Comparison of ENCODE assay signal across 19 cellular contexts in the genomic region with DNA sequence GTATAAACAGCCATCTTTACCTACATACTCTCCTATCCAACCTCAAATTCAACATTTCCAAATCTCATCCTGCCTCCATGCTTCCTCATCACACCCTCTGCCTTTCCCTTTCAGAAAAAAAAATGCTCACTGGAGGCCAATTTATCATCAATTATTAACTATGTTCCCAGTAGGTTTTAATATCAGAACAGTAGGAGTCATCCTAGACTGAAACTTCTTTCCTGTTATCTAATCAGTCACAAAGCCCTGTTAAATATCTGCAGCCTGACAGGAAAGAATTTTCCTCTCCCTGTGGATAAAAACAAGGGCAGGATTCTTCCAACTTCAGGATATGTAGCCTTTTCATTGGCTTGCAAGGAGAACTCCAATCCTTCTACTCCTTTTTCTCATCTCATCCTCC. TPM values are rescaled to one million over a fixed set of nuclear protein-coding genes. Genes with fewer than 3 reads are reported as not detected.
DNase-seq lines count a peak whose midpoint lies in the region; TF ChIP-seq lines count a peak whose summit lies in the region.
"Had no signal": no experiment of that assay in that cellular context is flagged by ENCODE, and none has a peak within 500 bp of the region (broad histone marks: within the 10 kb centered on the region; RNA-seq: fewer than 3 reads in every experiment).

No MANE protein-coding gene starts in this region.

- peaks cover 61% of the 10 kb centered on the region for H3K4me1 Mint-ChIP-seq in Caco-2 (ENCODE audit: low read depth, unreplicated experiment)
- peaks cover 55% of the 10 kb centered on the region for H3K4me1 Mint-ChIP-seq in osteocyte (ENCODE audit: unreplicated experiment)

- H3K4me3 ChIP-seq in Caco-2 (ENCODE audit: low read depth, low read length) (no peak overlapping the region), OCI-LY7 (ENCODE audit: low read depth, low read length, poor library complexity, severe bottlenecking) (no peak overlapping the region), ascending aorta (no peak overlapping the region)
- H3K4me3 ChIP-seq: BLaER1 treated with 17β-estradiol and CSF1 and Interleukin-3, amounts not matched to agents 10 nM and 100 nM; tibial nerve had no signal

- POLR2A ChIA-PET in Caco-2 (lab: Charles Lee) (no interaction called here), OCI-LY7 (lab: Charles Lee) (interaction anchor here (0.8 to 1.6 kb wide), 2 partner anchors 19 to 166 kb away, joined by 4 to 5 read pairs; no protein-coding TSS in a partner anchor)

- H3K79me2 ChIP-seq in OCI-LY7 (ENCODE audit: insufficient read depth, low read depth, low read length), result peaks cover 5% of the 10 kb centered on the region; the same call in 1 of the 2 replicates

- no peaks in the 10 kb centered on the region for H3K27me3 ChIP-seq in Caco-2 (replicated peaks; ENCODE audit: control insufficient read depth, insufficient read depth, low read length)
- no peaks in the 10 kb centered on the region for H3K27me3 ChIP-seq in ascending aorta
- H3K27me3 ChIP-seq: BLaER1 treated with 17β-estradiol and CSF1 and Interleukin-3, amounts not matched to agents 10 nM and 100 nM; tibial nerve had no signal

- H3K4me1 ChIP-seq in Caco-2 (peaks cover 64% of the 10 kb centered on the region), OCI-LY7 (ENCODE audit: insufficient read depth, low read length, poor library complexity, severe bottlenecking) (no peaks in the 10 kb centered on the region), ascending aorta (peaks cover 0 to 15% of the 10 kb centered on the region in 2 donors)

- H4K20me1 ChIP-seq in OCI-LY7 (ENCODE audit: insufficient read depth, low read length), result no peaks in the 10 kb centered on the region

- intact Hi-C loops in Caco-2 (cut with micrococcal nuclease; ENCODE audit: unreplicated experiment), result loop anchor here (1.0 kb wide), 1 partner anchor 8 kb away; no protein-coding TSS in a partner anchor
- intact Hi-C loops in OCI-LY7 (cut with micrococcal nuclease; ENCODE audit: unreplicated experiment), result no loop called here
- intact Hi-C loops in ascending aorta (cut with DNase I), result no loop called here

- no peaks in the 10 kb centered on the region for H3K9me3 ChIP-seq in Caco-2
- no peaks in the 10 kb centered on the region for H3K9me3 ChIP-seq in OCI-LY7 (ENCODE audit: low read length)
- no peaks in the 10 kb centered on the region for H3K9me3 ChIP-seq in ascending aorta
- H3K9me3 ChIP-seq: tibial nerve had no signal

- BruUV-seq in Caco-2 (replicated peaks; lab: Mats Ljungman, UMichigan) (no TSS peak), OCI-LY7 (replicated peaks; lab: Mats Ljungman, UMichigan) (TSS peak; percentile 17)

- H3K27ac Mint-ChIP-seq in Caco-2 (ENCODE audit: unreplicated experiment) (peak overlapping the region; percentile 61), osteocyte (ENCODE audit: unreplicated experiment) (peak overlapping the region; percentile 27)
- H3K27ac Mint-ChIP-seq: activated naive CD8-positive, alpha-beta T cell treated with anti-CD3 and anti-CD28 coated beads, Interleukin-2, amount 10 ng/mL, durations not matched to agents 7 days and 5 days had no signal

- H3K36me3 ChIP-seq in Caco-2 (ENCODE audit: control insufficient read depth, insufficient read depth, low read length) (no peaks in the 10 kb centered on the region), OCI-LY7 (ENCODE audit: insufficient read depth, low read length) (no peaks in the 10 kb centered on the region; the same call in 1 of the 2 replicates), ascending aorta (no peaks in the 10 kb centered on the region)
- H3K36me3 ChIP-seq: tibial nerve had no signal

- H3K36me3 Mint-ChIP-seq in Caco-2 (ENCODE audit: insufficient read depth, unreplicated experiment), result peaks cover 6% of the 10 kb centered on the region
- peaks cover 8% of the 10 kb centered on the region for H3K36me3 Mint-ChIP-seq in osteocyte (ENCODE audit: unreplicated experiment)

- H3K27ac ChIP-seq in OCI-LY7 (ENCODE audit: low read depth, low read length, poor library complexity, severe bottlenecking) (no peak overlapping the region), substantia nigra (ENCODE audit: low read depth, low read length, poor library complexity, severe bottlenecking) (no peak overlapping the region), ascending aorta (peak overlapping the region in 1 of 2 donors; percentile 6)
- H3K27ac ChIP-seq: BLaER1 treated with 17β-estradiol and CSF1 and Interleukin-3, amounts not matched to agents 10 nM and 100 nM; tibial nerve had no signal

- DNase-seq in Caco-2 (peak in 1 of 2 experiments; percentile 24), OCI-LY7 (ENCODE audit: low spot score) (no peak), glomerular visceral epithelial cell (ENCODE audit: extremely low spot score) (peak; percentile 59), osteocyte (ENCODE audit: extremely low spot score, unreplicated experiment) (no peak), substantia nigra (lab: John Stamatoyannopoulos, UW) (no peak), ascending aorta (ENCODE audit: low spot score in 2 of 2) (no peak), SKM-1 treated with dmso at 0.1 percent for 144 hours (lab: John Stamatoyannopoulos, UW; ENCODE audit: unreplicated experiment) (no peak), NCI-H1417 treated with DMSO at 0.1 percent for 48 hours (lab: John Stamatoyannopoulos, UW) (no peak)
- DNase-seq: activated CD4-positive, alpha-beta T cell treated with anti-CD3 and anti-CD28 coated beads, Interleukin-2, amount 50 U/mL, for 4 hours; activated naive CD8-positive, alpha-beta T cell treated with anti-CD3 and anti-CD28 coated beads, Interleukin-2, amount 10 ng/mL, durations not matched to agents 7 days and 5 days; activated T-cell treated with anti-CD3 and anti-CD28 coated beads, Interleukin-2, amount 50 U/mL, for 48 hours; effector CD4-positive, alpha-beta T cell; Karpas-422; left ventricle myocardium superior; NCI-H1105 treated with DMSO at 0.1 percent for 48 hours; NCI-H2171; SW 1271 had no signal

- CTCF ChIA-PET in Caco-2 (lab: Charles Lee) (interaction anchor here (0.7 kb wide), 1 partner anchor 272 kb away, joined by 3 read pairs; no protein-coding TSS in a partner anchor), OCI-LY7 (lab: Charles Lee; ENCODE audit: unreplicated experiment) (no interaction called here)

- peak overlapping the region; percentile 38 for H3K4me3 Mint-ChIP-seq in Caco-2 (ENCODE audit: unreplicated experiment)
- no peak overlapping the region for H3K4me3 Mint-ChIP-seq in osteocyte (ENCODE audit: unreplicated experiment)
- H3K4me3 Mint-ChIP-seq: activated naive CD8-positive, alpha-beta T cell treated with anti-CD3 and anti-CD28 coated beads, Interleukin-2, amount 10 ng/mL, durations not matched to agents 7 days and 5 days had no signal

- H3K27me3 Mint-ChIP-seq in Caco-2 (ENCODE audit: insufficient read depth, unreplicated experiment) (no peaks in the 10 kb centered on the region), osteocyte (ENCODE audit: unreplicated experiment) (no peaks in the 10 kb centered on the region)
- H3K27me3 Mint-ChIP-seq: activated naive CD8-positive, alpha-beta T cell treated with anti-CD3 and anti-CD28 coated beads, Interleukin-2, amount 10 ng/mL, durations not matched to agents 7 days and 5 days had no signal

- no peak overlapping the region for H3K4me2 ChIP-seq in OCI-LY7 (ENCODE audit: low read length)
- H3K4me2 ChIP-seq: BLaER1 treated with 17β-estradiol and CSF1 and Interleukin-3, amounts not matched to agents 10 nM and 100 nM had no signal

- H3K9me2 ChIP-seq in OCI-LY7 (ENCODE audit: insufficient read depth, low read length), result no peaks in the 10 kb centered on the region

- no peaks in the 10 kb centered on the region for H3K9me3 Mint-ChIP-seq in Caco-2 (ENCODE audit: unreplicated experiment)
- no peaks in the 10 kb centered on the region for H3K9me3 Mint-ChIP-seq in osteocyte (ENCODE audit: unreplicated experiment)
- H3K9me3 Mint-ChIP-seq: activated naive CD8-positive, alpha-beta T cell treated with anti-CD3 and anti-CD28 coated beads, Interleukin-2, amount 10 ng/mL, durations not matched to agents 7 days and 5 days had no signal

- TF ChIP-seq CTCF in Caco-2 (IDR thresholded peaks at IDR 0.05; ENCODE audit: insufficient read depth in 1 of 2, low read depth in 1 of 2, low read length in 1 of 2, severe bottlenecking in 1 of 2, unreplicated experiment in 1 of 2) (no peak), OCI-LY7 (conservative IDR thresholded peaks at IDR 0.05; ENCODE audit: low read length) (no peak), osteocyte (IDR thresholded peaks at IDR 0.05) (no peak), ascending aorta (IDR thresholded peaks at IDR 0.05) (no peak)

- H2AFZ ChIP-seq in OCI-LY7 (ENCODE audit: low read length), result no peak overlapping the region

RNA-seq across cellular contexts. Expression of a gene that starts 28.4 kb away (rescaled TPM):
- 26.7 and 31.1 TPM in 2 replicates for total RNA-seq in Caco-2 (2022)
- 17.8 and 19.0 TPM in 2 replicates for total RNA-seq in OCI-LY7 (2014; rRNA removed; shearing (Covaris generic))
- 27.0 and 36.6 TPM in 2 replicates for total RNA-seq in OCI-LY7 (2022)
- 27.5 and 30.3 TPM in 2 replicates for total RNA-seq in osteocyte
- total RNA-seq in ascending aorta, result 47.8 TPM

RNA-seq across cellular contexts. Expression of a gene that starts 55.6 kb away (rescaled TPM):
- total RNA-seq in Caco-2 (2022) (21.3 and 24.9 TPM in 2 replicates), OCI-LY7 (2022) (16.4 and 17.7 TPM in 2 replicates), osteocyte (13.5 and 14.7 TPM in 2 replicates), ascending aorta (52.6 TPM)
- total RNA-seq in OCI-LY7 (2014; rRNA removed; shearing (Covaris generic)), result 10.9 and 14.6 TPM in 2 replicates

RNA-seq across cellular contexts. Expression of a gene that starts 56.0 kb away (rescaled TPM):
- 17.2 and 18.3 TPM in 2 replicates for total RNA-seq in Caco-2 (2022)
- 14.8 and 17.0 TPM in 2 replicates for total RNA-seq in OCI-LY7 (2014; rRNA removed; shearing (Covaris generic))
- total RNA-seq in OCI-LY7 (2022), result 17.4 and 18.6 TPM in 2 replicates
- total RNA-seq in osteocyte, result 13.4 and 14.8 TPM in 2 replicates
- total RNA-seq in ascending aorta, result 9.9 TPM
